ENCODE assay signal across 24 cellular contexts in the genomic region with DNA sequence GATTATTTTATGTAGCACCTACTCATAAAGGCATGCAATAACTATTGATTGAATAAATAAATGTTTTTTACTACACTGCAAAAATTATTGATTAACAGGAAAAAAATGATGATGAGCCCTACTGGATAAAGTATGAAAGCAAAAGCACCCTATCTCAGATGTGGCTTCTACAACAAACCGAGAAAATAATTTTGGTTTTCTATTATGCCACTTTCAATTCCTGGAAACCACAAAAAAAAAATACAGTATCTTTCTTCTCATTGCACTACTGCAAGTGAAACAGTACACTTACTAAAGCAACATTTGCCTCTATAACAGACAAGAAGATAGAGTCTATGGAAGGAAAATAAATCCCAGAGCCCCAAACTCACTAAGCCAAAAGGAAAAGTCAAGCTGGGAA.
DNase-seq lines count a peak whose midpoint lies in the region; ATAC-seq lines count a peak whose summit lies in the region.
"Had no signal": no experiment of that assay in that cellular context is flagged by ENCODE, and none has a peak within 500 bp of the region (broad histone marks: within the 10 kb centered on the region; RNA-seq: fewer than 3 reads in every experiment).

No MANE protein-coding gene starts in this region.

- no peak overlapping the region for H2BK5ac ChIP-seq in mesendoderm (ENCODE audit: low read length)

- no peaks in the 10 kb centered on the region for H3K79me2 ChIP-seq in mesendoderm (ENCODE audit: control insufficient read depth, insufficient read depth, low read length)

- H3K36me3 ChIP-seq in mesendoderm (ENCODE audit: control insufficient read depth, insufficient read depth, low read length): no peaks in the 10 kb centered on the region

- H3K18ac ChIP-seq in mesendoderm (ENCODE audit: low read length): no peak overlapping the region

- H3K23ac ChIP-seq in mesendoderm (ENCODE audit: low read length): no peak overlapping the region

- H3K4me2 ChIP-seq in mesendoderm (ENCODE audit: low read length): no peak overlapping the region

- H2BK15ac ChIP-seq in mesendoderm (replicated peaks; ENCODE audit: low read depth): no peak overlapping the region

- H3K27ac ChIP-seq in mesendoderm (ENCODE audit: low read depth, low read length): peak overlapping the region; percentile 27
- H3K27ac ChIP-seq: RWPE1 had no signal

- H3K4me3 ChIP-seq in mesendoderm (ENCODE audit: low read length): no peak overlapping the region

- no peak overlapping the region for H2AK5ac ChIP-seq in mesendoderm (ENCODE audit: low read length)

- H3K4me1 ChIP-seq in mesendoderm (ENCODE audit: control insufficient read depth, low read depth, low read length): no peaks in the 10 kb centered on the region

- no CpG with 5 or more reads among the region's 1 CpG for WGBS in mesendoderm (ENCODE audit: extremely low coverage, insufficient coverage, low lambda C conversion rate)

- no peaks in the 10 kb centered on the region for H3K27me3 ChIP-seq in mesendoderm (ENCODE audit: insufficient read depth, low read length, poor library complexity)

- DNase-seq in Caki2 (ENCODE audit: low read depth) (peak; percentile 6), H4 (ENCODE audit: low spot score) (peak; percentile 27), OCI-M1 (lab: John Stamatoyannopoulos, UW) (peak; percentile 24), mesendoderm (no peak), islet precursor cell (no peak)
- DNase-seq: AML-193; C1 segment of cervical spinal cord; CD4-positive, alpha-beta memory T cell; COR-L47; GOT3; IMR-90; NCI-H1105 treated with DMSO at 0.1 percent for 48 hours; NCI-H146; NCI-H2029; NCI-H446 treated with DMSO at 0.1 percent for 48 hours; NCI-H526; NCI-H82; SHP77 had no signal

- no peak overlapping the region for H3K56ac ChIP-seq in mesendoderm (ENCODE audit: low read length)

- no peak overlapping the region for H4K5ac ChIP-seq in mesendoderm (ENCODE audit: low read length)

- no peak overlapping the region for H3K9ac ChIP-seq in mesendoderm (ENCODE audit: low read length)

- no peak overlapping the region for H4K8ac ChIP-seq in mesendoderm (ENCODE audit: low read depth, low read length)

- no peak overlapping the region for H3K4ac ChIP-seq in mesendoderm (ENCODE audit: low read depth, low read length)

- ATAC-seq in GM18517 (IDR thresholded peaks at IDR 0.05; ENCODE audit: unreplicated experiment) (no peak), HG02588 (IDR thresholded peaks at IDR 0.05; ENCODE audit: unreplicated experiment) (no peak), GM21367 (IDR thresholded peaks at IDR 0.05; ENCODE audit: unreplicated experiment) (no peak)
- ATAC-seq: HCT116, Panc1 had no signal

- no peak overlapping the region for H2BK120ac ChIP-seq in mesendoderm (ENCODE audit: low read depth, low read length)

- H3K79me1 ChIP-seq in mesendoderm (ENCODE audit: low read length): no peaks in the 10 kb centered on the region

- in situ Hi-C loops in Caki2 (cut with HindIII; ENCODE audit: low pct_unique_long_range_greater_than_20kb, low sequenced_read_pairs): no loop called here

Comparison
In these comparisons a context has a peak if more than half of its experiments do, and no peak if none do; other contexts are left out.
1. DNase-seq: peak in Caki2 (single experiment), H4 (single experiment) and OCI-M1 (single experiment); none in mesendoderm (single experiment) and islet precursor cell (single experiment).